ENCODE assay signal across 21 cellular contexts in genomic region chr1:152220166-152221163, GRCh38. TPM values are rescaled to one million over a fixed set of nuclear protein-coding genes. Genes with fewer than 3 reads are reported as not detected.
"Had no signal": no experiment of that assay in that cellular context is flagged by ENCODE, and none has a peak within 500 bp of the region (broad histone marks: within the 10 kb centered on the region; RNA-seq: fewer than 3 reads in every experiment).

No MANE protein-coding gene starts in this region.

- H3K9ac ChIP-seq: parathyroid adenoma had no signal

- H3K27ac ChIP-seq: epithelial cell of prostate, esophagus squamous epithelium, foreskin keratinocyte, hepatocyte, parathyroid adenoma, psoas muscle, stomach, thoracic aorta, uterus had no signal

- H2AFZ ChIP-seq: hepatocyte, parathyroid adenoma had no signal

- H3K27me3 ChIP-seq: esophagus squamous epithelium, foreskin keratinocyte, hepatocyte, stomach, uterus had no signal

- H3K9me3 ChIP-seq: psoas muscle, thoracic aorta, uterus had no signal

- H3K79me2 ChIP-seq: hepatocyte, parathyroid adenoma had no signal

- ATAC-seq: effector memory CD8-positive, alpha-beta T cell; foreskin keratinocyte; naive thymus-derived CD4-positive, alpha-beta T cell; psoas muscle had no signal

- H3K4me2 ChIP-seq: hepatocyte had no signal

- H3K4me3 ChIP-seq: esophagus squamous epithelium, hepatocyte, psoas muscle, stomach, thoracic aorta, uterus had no signal

- H3K36me3 ChIP-seq: esophagus squamous epithelium, stomach, thoracic aorta, uterus had no signal

- DNase-seq: effector memory CD8-positive, alpha-beta T cell; esophagus squamous epithelium; foreskin keratinocyte; mammary epithelial cell; nephron progenitor cell; psoas muscle; retina; small intestine; stimulated activated CD4-positive, alpha-beta T cell treated with anti-CD3 and anti-CD28 coated beads, Interleukin-12 subunit alpha, Interleukin-12 subunit beta, amount 100 ng/mL, for 4 hours; stomach; substantia nigra; uterus had no signal

- H3K4me1 ChIP-seq: parathyroid adenoma, psoas muscle, stomach, uterus had no signal

RNA-seq across cellular contexts. Expression of gene HRNR, which starts 3.5 kb away (rescaled TPM):
- total RNA-seq: foreskin keratinocyte; hepatocyte; kidney epithelial cell; liver; mesenteric fat pad; naive thymus-derived CD4-positive, alpha-beta T cell; omental fat pad; psoas muscle; thoracic aorta had no signal
- polyA plus RNA-seq: foreskin keratinocyte; hepatocyte; mammary epithelial cell; naive thymus-derived CD4-positive, alpha-beta T cell; psoas muscle; stomach had no signal
